Comparison of ENCODE assay signal across 8 cellular contexts in the genomic region with DNA sequence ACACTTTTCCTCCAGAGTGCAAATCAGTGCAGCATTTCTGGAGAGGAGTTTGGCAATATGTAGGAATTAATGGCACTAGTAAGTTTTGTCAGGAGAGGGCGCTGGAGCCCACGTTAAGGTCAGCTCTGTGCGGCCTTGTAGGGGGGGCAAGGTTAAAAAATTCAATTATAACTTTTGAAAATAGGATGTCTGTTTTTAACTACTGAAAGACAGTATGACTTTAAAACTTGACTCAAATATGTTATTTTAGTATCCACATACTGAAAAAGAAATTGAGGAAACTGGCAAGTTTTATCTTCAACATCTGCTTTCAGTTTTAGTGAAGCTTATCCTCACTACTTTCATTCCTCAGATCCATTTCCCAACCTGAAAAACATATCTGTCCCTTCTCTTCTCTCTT. TPM values are rescaled to one million over a fixed set of nuclear protein-coding genes. Genes with fewer than 3 reads are reported as not detected.
DNase-seq lines count a peak whose midpoint lies in the region; ATAC-seq and TF ChIP-seq lines count a peak whose summit lies in the region.

No MANE protein-coding gene starts in this region.

- H3K4me1 ChIP-seq in Panc1 (ENCODE audit: control insufficient read depth, insufficient read depth, low read length) (no peaks in the 10 kb centered on the region), lower lobe of right lung (peaks cover 16% of the 10 kb centered on the region)

- in situ Hi-C loops in Panc1 (cut with HindIII; ENCODE audit: low pct_unique_long_range_greater_than_20kb, low sequenced_read_pairs): no loop called here

- ATAC-seq in GM18858 (IDR thresholded peaks at IDR 0.05; ENCODE audit: unreplicated experiment) (peak; percentile 83), HG03025 (IDR thresholded peaks at IDR 0.05; ENCODE audit: low FRiP score, unreplicated experiment) (peak; percentile 95), Panc1 (no peak), lower lobe of right lung (peak; percentile 77 to 89)

- H3K27ac ChIP-seq in Panc1 (ENCODE audit: low read length) (no peak overlapping the region), lower lobe of right lung (peak overlapping the region; percentile 48)

- peaks cover 15% of the 10 kb centered on the region for H3K4me1 Mint-ChIP-seq in chondrocyte (ENCODE audit: low read depth)

- no peak overlapping the region for H3K4me3 Mint-ChIP-seq in chondrocyte (ENCODE audit: unreplicated experiment)

- no peaks in the 10 kb centered on the region for H3K27me3 ChIP-seq in Panc1 (ENCODE audit: control insufficient read depth, insufficient read depth, low read length)
- H3K27me3 ChIP-seq in lower lobe of right lung (ENCODE audit: low read depth): no peaks in the 10 kb centered on the region

- H3K36me3 Mint-ChIP-seq in chondrocyte (ENCODE audit: low read depth): no peaks in the 10 kb centered on the region

- POLR2A ChIA-PET in Panc1 (lab: Charles Lee): no interaction called here

- CTCF ChIA-PET in Panc1 (lab: Charles Lee): interaction anchor here (0.7 kb wide), 1 partner anchor 620 kb away, joined by 3 read pairs; no protein-coding TSS in a partner anchor

- peak; percentile 30; the same call in 1 of the 2 replicates for TF ChIP-seq CTCF in Panc1 (IDR thresholded peaks at IDR 0.05)
- peak; percentile 92 for TF ChIP-seq CTCF in chondrocyte (IDR thresholded peaks at IDR 0.05)
- TF ChIP-seq CTCF in lower lobe of right lung (IDR thresholded peaks at IDR 0.05): peak; percentile 57

- H3K36me3 ChIP-seq in Panc1 (ENCODE audit: control insufficient read depth, insufficient read depth, low read length) (peaks cover 6% of the 10 kb centered on the region; the same call in 1 of the 2 replicates), lower lobe of right lung (peaks cover 51% of the 10 kb centered on the region)

- H3K4me3 ChIP-seq in Panc1 (ENCODE audit: low read depth in 2 of 2, low read length in 2 of 2) (no peak overlapping the region), lower lobe of right lung (no peak overlapping the region)

- H3K9me3 Mint-ChIP-seq in chondrocyte (ENCODE audit: low read depth): no peaks in the 10 kb centered on the region

- intact Hi-C loops in Panc1 (cut with micrococcal nuclease; ENCODE audit: unreplicated experiment) (no loop called here), lower lobe of right lung (cut with DNase I) (no loop called here)

- H3K27ac Mint-ChIP-seq in chondrocyte (ENCODE audit: unreplicated experiment): peak overlapping the region; percentile 85

- H3K27me3 Mint-ChIP-seq in chondrocyte (ENCODE audit: low read depth): no peaks in the 10 kb centered on the region

- BruUV-seq in Panc1 (replicated peaks; lab: Mats Ljungman, UMichigan): TSS peak; percentile 38

- no peaks in the 10 kb centered on the region for H3K9me3 ChIP-seq in Panc1 (ENCODE audit: control insufficient read depth, insufficient read depth, low read depth, low read length)
- H3K9me3 ChIP-seq in lower lobe of right lung: no peaks in the 10 kb centered on the region

- DNase-seq in CD1c-positive myeloid dendritic cell (ENCODE audit: extremely low spot score) (peak; percentile 9), Panc1 (ENCODE audit: low read depth, low spot score) (no peak), chondrocyte (ENCODE audit: low spot score) (no peak), lower lobe of right lung (no peak), NCI-H1694 (lab: John Stamatoyannopoulos, UW) (no peak), SW480 (ENCODE audit: low spot score) (no peak)

RNA-seq across cellular contexts. Expression of a gene that starts 30.9 kb away (rescaled TPM):
- 0.13 TPM for total RNA-seq in Panc1 (2021; ENCODE audit: unreplicated experiment)
- polyA plus RNA-seq in Panc1 (2012; ENCODE audit: insufficient read length): not detected
- total RNA-seq in chondrocyte: not detected in 3 replicates
- 4.2 TPM for total RNA-seq in lower lobe of right lung

RNA-seq across cellular contexts. Expression of a gene that starts 37.4 kb away (rescaled TPM):
- 34.9 TPM for total RNA-seq in Panc1 (2021; ENCODE audit: unreplicated experiment)
- polyA plus RNA-seq in Panc1 (2012; ENCODE audit: insufficient read length): 34.4 TPM
- total RNA-seq in chondrocyte: 10.3 to 12.9 TPM (median 11.3 TPM) in 3 replicates
- total RNA-seq in lower lobe of right lung: 140 TPM

Comparison
In these comparisons a context has a peak if more than half of its experiments do, and no peak if none do; other contexts are left out.
1. CTCF ChIP-seq: peak in every context shown above with its lines; median percentile 92 in chondrocyte; 57 in lower lobe of right lung; 30 in Panc1.